14 cellular contexts compared by ENCODE assay signal in the genomic region with DNA sequence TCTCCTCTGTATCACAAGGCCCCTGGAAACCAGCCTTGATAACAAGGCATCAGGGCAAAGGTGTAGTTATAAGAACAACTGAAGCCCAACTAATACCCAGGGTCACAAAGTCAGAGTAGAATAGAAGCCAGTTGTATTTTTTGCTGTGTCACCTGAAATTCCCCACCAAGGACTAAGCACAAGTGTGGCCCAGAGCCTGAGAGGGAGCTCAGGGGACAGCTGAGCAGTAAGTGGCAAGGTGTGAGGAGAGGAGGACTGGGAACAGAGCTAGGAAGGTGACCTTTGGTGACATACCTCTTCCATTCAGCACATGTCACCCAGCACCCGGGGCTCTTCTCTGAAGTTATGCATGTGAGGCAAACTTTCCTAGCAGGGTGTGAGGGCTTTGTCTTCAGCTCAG.
DNase-seq lines count a peak whose midpoint lies in the region; TF ChIP-seq lines count a peak whose summit lies in the region.
"Had no signal": no experiment of that assay in that cellular context is flagged by ENCODE, and none has a peak within 500 bp of the region (broad histone marks: within the 10 kb centered on the region; RNA-seq: fewer than 3 reads in every experiment).

No MANE protein-coding gene starts in this region.

- H4K20me1 ChIP-seq in PC-9 (ENCODE audit: insufficient read depth) (no peaks in the 10 kb centered on the region), neural progenitor cell (ENCODE audit: low read depth) (no peaks in the 10 kb centered on the region), smooth muscle cell (ENCODE audit: low read depth) (no peaks in the 10 kb centered on the region)
- H4K20me1 ChIP-seq: BLaER1 had no signal

- no peaks in the 10 kb centered on the region for H3K36me3 ChIP-seq in HUES6 (ENCODE audit: control insufficient read depth, insufficient read depth, low read length)
- H3K36me3 ChIP-seq in PC-9 (ENCODE audit: low read depth), result no peaks in the 10 kb centered on the region
- H3K36me3 ChIP-seq in endodermal cell (ENCODE audit: control insufficient read depth, insufficient read depth, low read length), result no peaks in the 10 kb centered on the region
- no peaks in the 10 kb centered on the region for H3K36me3 ChIP-seq in neural progenitor cell
- no peaks in the 10 kb centered on the region for H3K36me3 ChIP-seq in smooth muscle cell (ENCODE audit: low read depth)

- DNase-seq in PC-9, result no peak
- peak; percentile 61 for DNase-seq in endodermal cell
- DNase-seq in neural progenitor cell (ENCODE audit: low spot score), result no peak
- no peak for DNase-seq in dermis blood vessel endothelial cell
- no peak for DNase-seq in NCI-H524 treated with DMSO at 0.1 percent for 48 hours (lab: John Stamatoyannopoulos, UW)
- no peak for DNase-seq in stimulated activated CD4-positive, alpha-beta T cell treated with anti-CD3 and anti-CD28 coated beads, Interleukin-12 subunit alpha, Interleukin-12 subunit beta, amount 100 ng/mL, for 4 hours
- no peak for DNase-seq in smooth muscle cell (lab: John Stamatoyannopoulos, UW; ENCODE audit: unreplicated experiment)
- DNase-seq: Caco-2; CD8-positive, alpha-beta memory T cell; DMS53; GF-D8; KG1 had no signal

- H3K4me1 Mint-ChIP-seq in endodermal cell (peaks cover 38% of the 10 kb centered on the region), neural progenitor cell (peaks cover 22% of the 10 kb centered on the region)
- H3K4me1 Mint-ChIP-seq: CD8-positive, alpha-beta memory T cell had no signal

- no peaks in the 10 kb centered on the region for H3F3A ChIP-seq in PC-9 (ENCODE audit: insufficient read depth, low read depth)
- peaks cover 48% of the 10 kb centered on the region for H3F3A ChIP-seq in neural progenitor cell (ENCODE audit: low read depth)
- no peaks in the 10 kb centered on the region for H3F3A ChIP-seq in smooth muscle cell (ENCODE audit: low read depth)

- peak overlapping the region; percentile 85 for H3K27ac ChIP-seq in HUES6 (ENCODE audit: low read depth, low read length)
- H3K27ac ChIP-seq in PC-9, result no peak overlapping the region
- no peak overlapping the region for H3K27ac ChIP-seq in endodermal cell (ENCODE audit: low read depth, low read length)
- H3K27ac ChIP-seq in neural progenitor cell, result peak overlapping the region; percentile 84
- no peak overlapping the region for H3K27ac ChIP-seq in smooth muscle cell (ENCODE audit: low read depth)
- H3K27ac ChIP-seq: BLaER1 had no signal

- H3K4me2 ChIP-seq in PC-9 (peak overlapping the region; percentile 47), neural progenitor cell (peak overlapping the region; percentile 52), smooth muscle cell (no peak overlapping the region)
- H3K4me2 ChIP-seq: BLaER1 had no signal

- no peaks in the 10 kb centered on the region for H3K27me3 Mint-ChIP-seq in endodermal cell (ENCODE audit: insufficient read depth)
- no peaks in the 10 kb centered on the region for H3K27me3 Mint-ChIP-seq in neural progenitor cell (ENCODE audit: insufficient read depth, low read depth)

- H3K36me3 Mint-ChIP-seq in endodermal cell (ENCODE audit: low read depth), result peaks cover 3% of the 10 kb centered on the region
- no peaks in the 10 kb centered on the region for H3K36me3 Mint-ChIP-seq in neural progenitor cell
- H3K36me3 Mint-ChIP-seq: CD8-positive, alpha-beta memory T cell had no signal

- CTCF ChIA-PET in PC-9 (lab: Charles Lee), result no interaction called here

- H3K27ac Mint-ChIP-seq in endodermal cell, result no peak overlapping the region
- no peak overlapping the region for H3K27ac Mint-ChIP-seq in neural progenitor cell
- H3K27ac Mint-ChIP-seq: CD8-positive, alpha-beta memory T cell had no signal

- POLR2A ChIA-PET in PC-9 (lab: Charles Lee; ENCODE audit: unreplicated experiment), result interaction anchor here (0.7 kb wide), 1 partner anchor 143 kb away, joined by 4 read pairs; no protein-coding TSS in a partner anchor

- intact Hi-C loops in PC-9 (cut with micrococcal nuclease; ENCODE audit: unreplicated experiment), result no loop called here

- WGBS in endodermal cell (ENCODE audit: insufficient coverage in 1 of 2, insufficient read length in 1 of 2), 2 experiments, result 95% methylated on average over 1 of the region's 1 CpG; no CpG with 5 or more reads in 1 of the 2 experiments
- 80% methylated on average over 1 of the region's 1 CpG for WGBS in smooth muscle cell (ENCODE audit: low lambda C conversion rate)

- no peaks in the 10 kb centered on the region for H3K27me3 ChIP-seq in HUES6 (ENCODE audit: control insufficient read depth, insufficient read depth, low read length)
- H3K27me3 ChIP-seq in PC-9 (ENCODE audit: insufficient read depth, low read depth), result peaks cover 89% of the 10 kb centered on the region
- no peaks in the 10 kb centered on the region for H3K27me3 ChIP-seq in endodermal cell (ENCODE audit: control insufficient read depth, insufficient read depth, low read length, poor library complexity, severe bottlenecking)
- H3K27me3 ChIP-seq in neural progenitor cell, result no peaks in the 10 kb centered on the region
- H3K27me3 ChIP-seq in smooth muscle cell (ENCODE audit: low read depth), result no peaks in the 10 kb centered on the region
- H3K27me3 ChIP-seq: BLaER1 had no signal

- H3K9me3 ChIP-seq in HUES6 (ENCODE audit: control insufficient read depth, insufficient read depth, low read depth, low read length) (peaks cover 28% of the 10 kb centered on the region), PC-9 (ENCODE audit: insufficient read depth, low read depth) (no peaks in the 10 kb centered on the region), endodermal cell (ENCODE audit: control insufficient read depth, low read length) (peaks cover 52% of the 10 kb centered on the region), neural progenitor cell (ENCODE audit: low read depth) (no peaks in the 10 kb centered on the region), smooth muscle cell (replicated peaks; ENCODE audit: low read depth) (no peaks in the 10 kb centered on the region)

- H3K4me3 ChIP-seq in HUES6 (ENCODE audit: low read depth, low read length) (no peak overlapping the region), PC-9 (no peak overlapping the region), endodermal cell (ENCODE audit: low read length) (peak overlapping the region; percentile 11), neural progenitor cell (no peak overlapping the region), smooth muscle cell (no peak overlapping the region)
- H3K4me3 ChIP-seq: BLaER1 had no signal

- H2AFZ ChIP-seq in PC-9, result no peak overlapping the region
- peak overlapping the region; percentile 45 for H2AFZ ChIP-seq in neural progenitor cell (replicated peaks)
- no peak overlapping the region for H2AFZ ChIP-seq in smooth muscle cell (ENCODE audit: low read depth)

- H3K9ac ChIP-seq in HUES6 (ENCODE audit: low read length) (peak overlapping the region; percentile 46), endodermal cell (ENCODE audit: extremely low read depth, low read length, poor library complexity, severe bottlenecking) (no peak overlapping the region), neural progenitor cell (no peak overlapping the region), smooth muscle cell (ENCODE audit: low read depth) (no peak overlapping the region)
- H3K9ac ChIP-seq: BLaER1 had no signal

- no TSS peak for BruUV-seq in PC-9 (replicated peaks; lab: Mats Ljungman, UMichigan)

- H3K79me2 ChIP-seq in PC-9 (ENCODE audit: low read depth), result no peaks in the 10 kb centered on the region
- H3K79me2 ChIP-seq in neural progenitor cell (ENCODE audit: low read depth), result no peaks in the 10 kb centered on the region
- no peaks in the 10 kb centered on the region for H3K79me2 ChIP-seq in smooth muscle cell (ENCODE audit: low read depth)

- H3K4me1 ChIP-seq in HUES6 (ENCODE audit: control insufficient read depth, insufficient read depth, low read length), result peaks cover 27% of the 10 kb centered on the region
- no peaks in the 10 kb centered on the region for H3K4me1 ChIP-seq in PC-9 (replicated peaks; ENCODE audit: insufficient read depth)
- peaks cover 14% of the 10 kb centered on the region for H3K4me1 ChIP-seq in endodermal cell (ENCODE audit: control insufficient read depth, insufficient read depth, low read length)
- peaks cover 63% of the 10 kb centered on the region for H3K4me1 ChIP-seq in neural progenitor cell
- peaks cover 18% of the 10 kb centered on the region for H3K4me1 ChIP-seq in smooth muscle cell (ENCODE audit: low read depth)
- H3K4me1 ChIP-seq: Caco-2 had no signal

- H3K9me3 Mint-ChIP-seq in endodermal cell (peaks cover 51% of the 10 kb centered on the region), neural progenitor cell (peaks cover 11% of the 10 kb centered on the region)

- H3K4me3 Mint-ChIP-seq in endodermal cell, result no peak overlapping the region
- H3K4me3 Mint-ChIP-seq in neural progenitor cell, result no peak overlapping the region
- H3K4me3 Mint-ChIP-seq: CD8-positive, alpha-beta memory T cell had no signal

- TF ChIP-seq CTCF in PC-9 (conservative IDR thresholded peaks at IDR 0.05) (no peak), endodermal cell (conservative IDR thresholded peaks at IDR 0.05) (no peak), neural progenitor cell (IDR thresholded peaks at IDR 0.05) (no peak), smooth muscle cell (IDR thresholded peaks at IDR 0.05; ENCODE audit: borderline replicate concordance, insufficient read depth, poor library complexity, severe bottlenecking) (no peak)

- no peaks in the 10 kb centered on the region for H3K9me2 ChIP-seq in PC-9 (ENCODE audit: insufficient read depth)

Comparison
In these comparisons a context has a peak if more than half of its experiments do, and no peak if none do; other contexts are left out.
1. H3K27ac ChIP-seq: peak in HUES6 (single experiment) and neural progenitor cell (single experiment); none in PC-9 (single experiment), endodermal cell (single experiment) and smooth muscle cell (single experiment).